ENCODE assay signal across 13 cellular contexts in genomic region chr1:59568158-59568935, GRCh38.
DNase-seq lines count a peak whose midpoint lies in the region; ATAC-seq and TF ChIP-seq lines count a peak whose summit lies in the region.
"Had no signal": no experiment of that assay in that cellular context is flagged by ENCODE, and none has a peak within 500 bp of the region (broad histone marks: within the 10 kb centered on the region; RNA-seq: fewer than 3 reads in every experiment).

No MANE protein-coding gene starts in this region.

- H3K27ac Mint-ChIP-seq in stimulated activated effector memory CD8-positive, alpha-beta T cell treated with anti-CD3 and anti-CD28 coated beads, Interleukin-12 subunit alpha, Interleukin-12 subunit beta, amount 100 ng/mL, for 72 hours: no peak overlapping the region
- H3K27ac Mint-ChIP-seq: T-helper 2 cell treated with Interferon-gamma antibody and Interleukin-4, amounts not matched to agents 5 μg/mL and 100 μg/mL, for 36 hours had no signal

- no peak overlapping the region for H3K23ac ChIP-seq in mesenchymal stem cell (ENCODE audit: low read length in 2 of 2)

- H3K27me3 ChIP-seq in DND-41 (ENCODE audit: insufficient read depth, low read length, poor library complexity): no peaks in the 10 kb centered on the region
- no peaks in the 10 kb centered on the region for H3K27me3 ChIP-seq in mesenchymal stem cell (ENCODE audit: control insufficient read depth in 1 of 2, insufficient read depth in 1 of 2, low read length in 2 of 2)
- H3K27me3 ChIP-seq: esophagus muscularis mucosa had no signal

- H3K9me3 ChIP-seq in DND-41 (ENCODE audit: insufficient read depth, low read length, severe bottlenecking) (no peaks in the 10 kb centered on the region), mesenchymal stem cell (ENCODE audit: control insufficient read depth, low read length) (no peaks in the 10 kb centered on the region)
- H3K9me3 ChIP-seq: esophagus muscularis mucosa had no signal

- WGBS in mesenchymal stem cell: 80% methylated on average over 5 of the region's 6 CpGs

- H2AK5ac ChIP-seq in mesenchymal stem cell (ENCODE audit: low read length, severe bottlenecking): no peak overlapping the region

- peak overlapping the region; percentile 43 for H4K91ac ChIP-seq in mesenchymal stem cell (ENCODE audit: low read length)

- ATAC-seq in DND-41 (ENCODE audit: insufficient read depth, low read depth): no peak
- ATAC-seq in stimulated activated effector memory CD8-positive, alpha-beta T cell treated with anti-CD3 and anti-CD28 coated beads, Interleukin-12 subunit alpha, Interleukin-12 subunit beta, amount 100 ng/mL, for 72 hours: no peak

- H4K20me1 ChIP-seq in DND-41 (ENCODE audit: insufficient read depth, low read length): no peaks in the 10 kb centered on the region

- H2AFZ ChIP-seq in DND-41 (ENCODE audit: low read depth, low read length): no peak overlapping the region
- no peak overlapping the region for H2AFZ ChIP-seq in mesenchymal stem cell (ENCODE audit: low read depth, low read length)

- H3K27ac ChIP-seq in DND-41 (ENCODE audit: low read length) (peak overlapping the region; percentile 30; the same call in 1 of the 2 replicates), mesenchymal stem cell (ENCODE audit: low read length, poor library complexity, severe bottlenecking) (no peak overlapping the region)
- H3K27ac ChIP-seq: esophagus muscularis mucosa had no signal

- peaks cover 61% of the 10 kb centered on the region for H3K4me1 ChIP-seq in DND-41 (ENCODE audit: insufficient read depth, low read length)
- H3K4me1 ChIP-seq in mesenchymal stem cell (ENCODE audit: control insufficient read depth, insufficient read depth, low read depth, low read length): no peaks in the 10 kb centered on the region
- H3K4me1 ChIP-seq: esophagus muscularis mucosa had no signal

- DNase-seq in DND-41 (no peak), LHCN-M2 (ENCODE audit: low read depth) (peak; percentile 55), cardiac fibroblast (ENCODE audit: low read depth in 2 of 2) (peak; percentile 22 to 32), mesenchymal stem cell (peak; percentile 35), SK-N-DZ (ENCODE audit: low spot score) (no peak), MV-4-11 (lab: John Stamatoyannopoulos, UW) (no peak), NCI-H2081 treated with DMSO at 0.1 percent for 48 hours (lab: John Stamatoyannopoulos, UW) (no peak)
- no peak for DNase-seq in stimulated activated effector memory CD8-positive, alpha-beta T cell treated with anti-CD3 and anti-CD28 coated beads, Interleukin-12 subunit alpha, Interleukin-12 subunit beta, amount 100 ng/mL, for 72 hours (ENCODE audit: low spot score in 2 of 2)
- DNase-seq: activated CD4-positive, alpha-beta T cell treated with anti-CD3 and anti-CD28 coated beads, Interleukin-2, amount 50 U/mL, for 4 hours; activated effector memory CD4-positive, alpha-beta T cell treated with anti-CD3 and anti-CD28 coated beads, Interleukin-2, amount 50 U/mL, for 16 hours; naive B cell had no signal

- no peaks in the 10 kb centered on the region for H3K79me2 ChIP-seq in DND-41 (ENCODE audit: insufficient read depth, low read length)

- H3K4me1 Mint-ChIP-seq in stimulated activated effector memory CD8-positive, alpha-beta T cell treated with anti-CD3 and anti-CD28 coated beads, Interleukin-12 subunit alpha, Interleukin-12 subunit beta, amount 100 ng/mL, for 72 hours: peaks cover 26% of the 10 kb centered on the region

- H3K4me3 Mint-ChIP-seq in stimulated activated effector memory CD8-positive, alpha-beta T cell treated with anti-CD3 and anti-CD28 coated beads, Interleukin-12 subunit alpha, Interleukin-12 subunit beta, amount 100 ng/mL, for 72 hours: no peak overlapping the region
- H3K4me3 Mint-ChIP-seq: naive B cell; T-helper 2 cell treated with Interferon-gamma antibody and Interleukin-4, amounts not matched to agents 5 μg/mL and 100 μg/mL, for 36 hours had no signal

- H2BK5ac ChIP-seq in mesenchymal stem cell (ENCODE audit: low read depth, low read length, poor library complexity, severe bottlenecking): no peak overlapping the region

- H3K18ac ChIP-seq in mesenchymal stem cell (ENCODE audit: low read depth in 1 of 2, low read length in 2 of 2): peak overlapping the region; percentile 49 to 84

- H3K9me3 Mint-ChIP-seq in stimulated activated effector memory CD8-positive, alpha-beta T cell treated with anti-CD3 and anti-CD28 coated beads, Interleukin-12 subunit alpha, Interleukin-12 subunit beta, amount 100 ng/mL, for 72 hours: no peaks in the 10 kb centered on the region
- H3K9me3 Mint-ChIP-seq: naive B cell; T-helper 2 cell treated with Interferon-gamma antibody and Interleukin-4, amounts not matched to agents 5 μg/mL and 100 μg/mL, for 36 hours had no signal

- no peaks in the 10 kb centered on the region for H3K79me1 ChIP-seq in mesenchymal stem cell (replicated peaks; ENCODE audit: low read length, poor library complexity, severe bottlenecking)

- H2BK12ac ChIP-seq in mesenchymal stem cell (ENCODE audit: low read length in 2 of 2): peak overlapping the region in 1 of 2 experiments; percentile 69

- H3K4ac ChIP-seq in mesenchymal stem cell (ENCODE audit: low read depth in 1 of 2, low read length in 2 of 2): no peak overlapping the region

- TF ChIP-seq CTCF in DND-41 (IDR thresholded peaks at IDR 0.05; ENCODE audit: borderline replicate concordance, extremely low read depth, low read length, poor library complexity, severe bottlenecking) (no peak), cardiac fibroblast (IDR thresholded peaks at IDR 0.05; ENCODE audit: low read depth, low read length) (peak; percentile 2)

- H2BK120ac ChIP-seq in mesenchymal stem cell (ENCODE audit: low read depth, low read length): no peak overlapping the region

- H3K36me3 ChIP-seq in DND-41 (ENCODE audit: insufficient read depth, low read length): no peaks in the 10 kb centered on the region
- no peaks in the 10 kb centered on the region for H3K36me3 ChIP-seq in mesenchymal stem cell (ENCODE audit: control insufficient read depth in 1 of 2, insufficient read depth in 2 of 2, low read depth in 1 of 2, low read length in 2 of 2)
- H3K36me3 ChIP-seq: esophagus muscularis mucosa had no signal

- H3K36me3 Mint-ChIP-seq in stimulated activated effector memory CD8-positive, alpha-beta T cell treated with anti-CD3 and anti-CD28 coated beads, Interleukin-12 subunit alpha, Interleukin-12 subunit beta, amount 100 ng/mL, for 72 hours: no peaks in the 10 kb centered on the region

- H4K8ac ChIP-seq in mesenchymal stem cell (ENCODE audit: low read length): peak overlapping the region; percentile 69

- no peak overlapping the region for H3K14ac ChIP-seq in mesenchymal stem cell (ENCODE audit: low read length in 2 of 2)

- H2BK15ac ChIP-seq in mesenchymal stem cell (ENCODE audit: low read depth, poor library complexity, severe bottlenecking): no peak overlapping the region

- H3K4me2 ChIP-seq in DND-41 (ENCODE audit: insufficient read depth, low read length) (no peak overlapping the region), mesenchymal stem cell (ENCODE audit: low read length, poor library complexity, severe bottlenecking) (no peak overlapping the region)

- H3K4me3 ChIP-seq in DND-41 (ENCODE audit: low read depth in 1 of 2, low read length in 2 of 2) (no peak overlapping the region), cardiac fibroblast (replicated peaks in 1 of 2; ENCODE audit: low read depth in 2 of 2, low read length in 2 of 2) (no peak overlapping the region), mesenchymal stem cell (ENCODE audit: insufficient read depth in 1 of 2, low read depth in 1 of 2, low read length in 2 of 2) (no peak overlapping the region)
- H3K4me3 ChIP-seq: esophagus muscularis mucosa had no signal

- H3K9ac ChIP-seq in DND-41 (ENCODE audit: low read depth, low read length): no peak overlapping the region
- no peak overlapping the region for H3K9ac ChIP-seq in mesenchymal stem cell (ENCODE audit: low read length)

Comparison
In these comparisons a context has a peak if more than half of its experiments do, and no peak if none do; other contexts are left out.
1. DNase-seq: peak in LHCN-M2 (single experiment), cardiac fibroblast (2 of 2) and mesenchymal stem cell (single experiment); none in DND-41 (single experiment), SK-N-DZ (single experiment), MV-4-11 (single experiment), NCI-H2081 treated with DMSO at 0.1 percent for 48 hours (single experiment) and stimulated activated effector memory CD8-positive, alpha-beta T cell treated with anti-CD3 and anti-CD28 coated beads, Interleukin-12 subunit alpha, Interleukin-12 subunit beta, amount 100 ng/mL, for 72 hours (0 of 2).